Comparison of ENCODE assay signal across 20 cellular contexts in genomic region chr5:128512894-128513293, GRCh38. TPM values are rescaled to one million over a fixed set of nuclear protein-coding genes. Genes with fewer than 3 reads are reported as not detected.
"Had no signal": no experiment of that assay in that cellular context is flagged by ENCODE, and none has a peak within 500 bp of the region (broad histone marks: within the 10 kb centered on the region; RNA-seq: fewer than 3 reads in every experiment).

No MANE protein-coding gene starts in this region.

- H3K36me3 ChIP-seq: esophagus muscularis mucosa, gastroesophageal sphincter, heart left ventricle, left lung, lower lobe of right lung had no signal

- H3K4me3 Mint-ChIP-seq: immature natural killer cell, mesothelial cell of epicardium had no signal

- H3K27ac Mint-ChIP-seq: immature natural killer cell had no signal

- H3K9me3 ChIP-seq: esophagus muscularis mucosa, gastroesophageal sphincter, lower lobe of right lung, mucosa of descending colon had no signal

- H3K4me1 ChIP-seq: foreskin keratinocyte, left lung, lower lobe of right lung had no signal

- H3K4me3 ChIP-seq: coronary artery, dorsolateral prefrontal cortex, esophagus muscularis mucosa, gastroesophageal sphincter, heart left ventricle, hepatocyte, left lung, lower lobe of right lung, mucosa of descending colon had no signal

- DNase-seq: dermis blood vessel endothelial cell; dorsolateral prefrontal cortex; effector CD4-positive, alpha-beta T cell; effector memory CD4-positive, alpha-beta T cell; foreskin keratinocyte; heart left ventricle; hypothalamus; immature natural killer cell; islet precursor cell; kidney; kidney glomerular epithelial cell; lower lobe of right lung; mesenchymal stem cell; mucosa of descending colon had no signal

- ATAC-seq: foreskin keratinocyte, gastroesophageal sphincter, left lung, lower lobe of right lung, mucosa of descending colon had no signal

- H3K27ac ChIP-seq: coronary artery, dorsolateral prefrontal cortex, esophagus muscularis mucosa, foreskin keratinocyte, gastroesophageal sphincter, hepatocyte, left lung, lower lobe of right lung had no signal

- H3K36me3 Mint-ChIP-seq: immature natural killer cell had no signal

- H3K4me1 Mint-ChIP-seq: immature natural killer cell had no signal

- H3K27me3 ChIP-seq: esophagus muscularis mucosa, foreskin keratinocyte, gastroesophageal sphincter, heart left ventricle, hepatocyte, left lung had no signal

RNA-seq across cellular contexts. Expression of gene FBN2, which starts 25.2 kb away (rescaled TPM):
- polyA plus RNA-seq: immature natural killer cell had no signal
